ENCODE assay signal across 35 cellular contexts in the genomic region with DNA sequence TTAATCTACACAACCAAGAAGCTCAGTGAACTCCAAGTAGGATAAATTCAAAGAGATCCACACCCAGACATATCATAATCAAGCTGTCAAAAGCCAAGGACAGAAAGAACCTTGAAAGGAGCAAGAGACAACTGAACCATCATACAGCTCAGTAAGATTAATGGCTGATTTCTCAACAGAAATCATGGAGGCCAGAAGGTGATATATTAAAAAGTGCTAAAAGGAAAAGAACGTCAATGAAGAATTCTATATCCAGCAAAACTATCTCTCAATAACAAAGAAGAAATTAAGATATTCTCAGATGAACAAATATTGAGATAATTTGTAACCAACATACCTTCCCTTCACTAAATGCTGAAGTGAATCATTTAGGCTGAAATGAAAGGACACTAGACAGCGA.
"Had no signal": no experiment of that assay in that cellular context is flagged by ENCODE, and none has a peak within 500 bp of the region (broad histone marks: within the 10 kb centered on the region; RNA-seq: fewer than 3 reads in every experiment).

No MANE protein-coding gene starts in this region.

- H3K4me3 ChIP-seq: MG63 had no signal

- H3K36me3 ChIP-seq: MG63 had no signal

- H3K27me3 ChIP-seq: MG63 had no signal

- DNase-seq: Karpas-422, Kasumi-1, MG63, MM.1S, MV-4-11, NCI-H1048, NCI-H1092, NCI-H1092 treated with DMSO at 0.1 percent for 48 hours, NCI-H1105, NCI-H1105 treated with DMSO at 0.1 percent for 48 hours, NCI-H1417, NCI-H1417 treated with DMSO at 0.1 percent for 48 hours, NCI-H1436, NCI-H1436 treated with DMSO at 0.1 percent for 48 hours, NCI-H146, NCI-H1694, NCI-H1694 treated with DMSO at 0.1 percent for 48 hours, NCI-H187, NCI-H187 treated with DMSO at 0.1 percent for 48 hours, NCI-H1930, NCI-H2029, NCI-H2029 treated with DMSO at 0.1 percent for 48 hours, NCI-H2081, NCI-H2081 treated with DMSO at 0.1 percent for 48 hours, NCI-H2107, NCI-H2171, NCI-H2171 treated with DMSO at 0.1 percent for 48 hours, NCI-H2227 treated with DMSO at 0.1 percent for 48 hours, NCI-H226, NCI-H345, NCI-H446, NCI-H446 treated with DMSO at 0.1 percent for 48 hours, NCI-H510A, NCI-H510A treated with DMSO at 0.1 percent for 48 hours, NCI-H524 had no signal
